Comparison of ENCODE assay signal across 1 cellular context in genomic region chr19:45402469-45403070, GRCh38.
TF ChIP-seq lines count a peak whose summit lies in the region.

No MANE protein-coding gene starts in this region.

TF ChIP-seq in endothelial cell of umbilical vein, 7 proteins besides CTCF, POLR2A, EP300 and RAD21:
- peak; percentile 72 for TF ChIP-seq POLR2AphosphoS5 (IDR thresholded peaks at IDR 0.05; ENCODE audit: insufficient read depth, low read depth, low read length)
- no peak for TF ChIP-seq FOS (IDR thresholded peaks at IDR 0.05; ENCODE audit: borderline replicate concordance, insufficient read depth, low read length)
TF ChIP-seq in endothelial cell of umbilical vein: peak in this region for 1.
